In genomic region chr7:137345799-137346449, GRCh38 we compare ENCODE assay signal across 1 cellular context.
TF ChIP-seq lines count a peak whose summit lies in the region.

No MANE protein-coding gene starts in this region.

TF ChIP-seq in K562, 482 proteins besides CTCF, POLR2A, EP300 and RAD21 (continued from another document and continues in another):
- TF ChIP-seq ARID4B (CRISPR knock-in tag; IDR thresholded peaks at IDR 0.05), result no peak
- no peak for TF ChIP-seq FOXP1 (CRISPR knock-in tag; IDR thresholded peaks at IDR 0.05)
- no peak for TF ChIP-seq E2F6 (IDR thresholded peaks at IDR 0.05; ENCODE audit: borderline replicate concordance in 1 of 2, extremely low read depth in 1 of 2, insufficient read depth in 1 of 2, insufficient read length in 1 of 2, low read depth in 1 of 2, low read length in 1 of 2, poor library complexity in 1 of 2, severe bottlenecking in 1 of 2)
- no peak for TF ChIP-seq ETV1 (tag; conservative IDR thresholded peaks at IDR 0.05; ENCODE audit: low read depth)
- no peak for TF ChIP-seq SREBF2 (CRISPR knock-in tag; IDR thresholded peaks at IDR 0.05)
- no peak for TF ChIP-seq ZNF124 (CRISPR knock-in tag; IDR thresholded peaks at IDR 0.05)
- no peak for TF ChIP-seq RNF2 (IDR thresholded peaks at IDR 0.05)
- no peak for TF ChIP-seq MED1 (CRISPR knock-in tag; IDR thresholded peaks at IDR 0.05; ENCODE audit: borderline replicate concordance)
- no peak for TF ChIP-seq NFRKB (IDR thresholded peaks at IDR 0.05; ENCODE audit: low read depth)
- no peak for TF ChIP-seq ZNF140 (CRISPR knock-in tag; IDR thresholded peaks at IDR 0.05)
- TF ChIP-seq SMARCE1 (IDR thresholded peaks at IDR 0.05), result no peak
- no peak for TF ChIP-seq MCM2 (IDR thresholded peaks at IDR 0.05; ENCODE audit: low read depth)
- TF ChIP-seq ZNF239 (CRISPR knock-in tag; IDR thresholded peaks at IDR 0.05), result peak; percentile 94
- no peak for TF ChIP-seq TCF7L2 (IDR thresholded peaks at IDR 0.05; ENCODE audit: low read depth, low read length)
- TF ChIP-seq, protein P1, sequence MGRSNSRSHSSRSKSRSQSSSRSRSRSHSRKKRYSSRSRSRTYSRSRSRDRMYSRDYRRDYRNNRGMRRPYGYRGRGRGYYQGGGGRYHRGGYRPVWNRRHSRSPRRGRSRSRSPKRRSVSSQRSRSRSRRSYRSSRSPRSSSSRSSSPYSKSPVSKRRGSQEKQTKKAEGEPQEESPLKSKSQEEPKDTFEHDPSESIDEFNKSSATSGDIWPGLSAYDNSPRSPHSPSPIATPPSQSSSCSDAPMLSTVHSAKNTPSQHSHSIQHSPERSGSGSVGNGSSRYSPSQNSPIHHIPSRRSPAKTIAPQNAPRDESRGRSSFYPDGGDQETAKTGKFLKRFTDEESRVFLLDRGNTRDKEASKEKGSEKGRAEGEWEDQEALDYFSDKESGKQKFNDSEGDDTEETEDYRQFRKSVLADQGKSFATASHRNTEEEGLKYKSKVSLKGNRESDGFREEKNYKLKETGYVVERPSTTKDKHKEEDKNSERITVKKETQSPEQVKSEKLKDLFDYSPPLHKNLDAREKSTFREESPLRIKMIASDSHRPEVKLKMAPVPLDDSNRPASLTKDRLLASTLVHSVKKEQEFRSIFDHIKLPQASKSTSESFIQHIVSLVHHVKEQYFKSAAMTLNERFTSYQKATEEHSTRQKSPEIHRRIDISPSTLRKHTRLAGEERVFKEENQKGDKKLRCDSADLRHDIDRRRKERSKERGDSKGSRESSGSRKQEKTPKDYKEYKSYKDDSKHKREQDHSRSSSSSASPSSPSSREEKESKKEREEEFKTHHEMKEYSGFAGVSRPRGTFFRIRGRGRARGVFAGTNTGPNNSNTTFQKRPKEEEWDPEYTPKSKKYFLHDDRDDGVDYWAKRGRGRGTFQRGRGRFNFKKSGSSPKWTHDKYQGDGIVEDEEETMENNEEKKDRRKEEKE (IDR thresholded peaks at IDR 0.05; ENCODE audit: borderline replicate concordance in 1 of 2, control insufficient read depth in 1 of 2, low read depth in 2 of 2, low read length in 1 of 2), result no peak
- no peak for TF ChIP-seq ARHGAP35 (IDR thresholded peaks at IDR 0.05; ENCODE audit: partially characterized antibody)
- no peak for TF ChIP-seq NR2F6 (CRISPR knock-in tag; IDR thresholded peaks at IDR 0.05)
- TF ChIP-seq HDAC2 (IDR thresholded peaks at IDR 0.05), result no peak
- TF ChIP-seq ZNF217 (CRISPR knock-in tag; IDR thresholded peaks at IDR 0.05), result no peak
- TF ChIP-seq SMAD4 (CRISPR knock-in tag; conservative IDR thresholded peaks at IDR 0.05), result peak; percentile 29; the same call in 1 of the 2 replicates
- TF ChIP-seq NFATC3 (IDR thresholded peaks at IDR 0.05), result no peak
- TF ChIP-seq ZSCAN29 (IDR thresholded peaks at IDR 0.05), result no peak
- TF ChIP-seq HDGF (IDR thresholded peaks at IDR 0.05), result no peak
- TF ChIP-seq, protein P2, sequence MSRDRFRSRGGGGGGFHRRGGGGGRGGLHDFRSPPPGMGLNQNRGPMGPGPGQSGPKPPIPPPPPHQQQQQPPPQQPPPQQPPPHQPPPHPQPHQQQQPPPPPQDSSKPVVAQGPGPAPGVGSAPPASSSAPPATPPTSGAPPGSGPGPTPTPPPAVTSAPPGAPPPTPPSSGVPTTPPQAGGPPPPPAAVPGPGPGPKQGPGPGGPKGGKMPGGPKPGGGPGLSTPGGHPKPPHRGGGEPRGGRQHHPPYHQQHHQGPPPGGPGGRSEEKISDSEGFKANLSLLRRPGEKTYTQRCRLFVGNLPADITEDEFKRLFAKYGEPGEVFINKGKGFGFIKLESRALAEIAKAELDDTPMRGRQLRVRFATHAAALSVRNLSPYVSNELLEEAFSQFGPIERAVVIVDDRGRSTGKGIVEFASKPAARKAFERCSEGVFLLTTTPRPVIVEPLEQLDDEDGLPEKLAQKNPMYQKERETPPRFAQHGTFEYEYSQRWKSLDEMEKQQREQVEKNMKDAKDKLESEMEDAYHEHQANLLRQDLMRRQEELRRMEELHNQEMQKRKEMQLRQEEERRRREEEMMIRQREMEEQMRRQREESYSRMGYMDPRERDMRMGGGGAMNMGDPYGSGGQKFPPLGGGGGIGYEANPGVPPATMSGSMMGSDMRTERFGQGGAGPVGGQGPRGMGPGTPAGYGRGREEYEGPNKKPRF (IDR thresholded peaks at IDR 0.05; ENCODE audit: low read depth, low read length), result no peak
- TF ChIP-seq, protein P3, sequence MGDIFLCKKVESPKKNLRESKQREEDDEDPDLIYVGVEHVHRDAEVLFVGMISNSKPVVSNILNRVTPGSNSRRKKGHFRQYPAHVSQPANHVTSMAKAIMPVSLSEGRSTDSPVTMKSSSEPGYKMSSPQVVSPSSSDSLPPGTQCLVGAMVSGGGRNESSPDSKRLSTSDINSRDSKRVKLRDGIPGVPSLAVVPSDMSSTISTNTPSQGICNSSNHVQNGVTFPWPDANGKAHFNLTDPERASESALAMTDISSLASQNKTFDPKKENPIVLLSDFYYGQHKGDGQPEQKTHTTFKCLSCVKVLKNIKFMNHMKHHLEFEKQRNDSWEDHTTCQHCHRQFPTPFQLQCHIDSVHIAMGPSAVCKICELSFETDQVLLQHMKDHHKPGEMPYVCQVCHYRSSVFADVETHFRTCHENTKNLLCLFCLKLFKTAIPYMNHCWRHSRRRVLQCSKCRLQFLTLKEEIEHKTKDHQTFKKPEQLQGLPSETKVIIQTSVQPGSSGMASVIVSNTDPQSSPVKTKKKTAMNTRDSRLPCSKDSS (IDR thresholded peaks at IDR 0.05; ENCODE audit: low read depth, partially characterized antibody), result no peak
- TF ChIP-seq CXXC5 (CRISPR knock-in tag; IDR thresholded peaks at IDR 0.05), result no peak
- no peak for TF ChIP-seq YBX1 (IDR thresholded peaks at IDR 0.05)
- TF ChIP-seq ZNF76 (CRISPR knock-in tag; IDR thresholded peaks at IDR 0.05; ENCODE audit: borderline replicate concordance), result peak; percentile 92
- TF ChIP-seq ZNF764 (CRISPR knock-in tag; IDR thresholded peaks at IDR 0.05; ENCODE audit: low read depth), result no peak
- TF ChIP-seq, protein P4, sequence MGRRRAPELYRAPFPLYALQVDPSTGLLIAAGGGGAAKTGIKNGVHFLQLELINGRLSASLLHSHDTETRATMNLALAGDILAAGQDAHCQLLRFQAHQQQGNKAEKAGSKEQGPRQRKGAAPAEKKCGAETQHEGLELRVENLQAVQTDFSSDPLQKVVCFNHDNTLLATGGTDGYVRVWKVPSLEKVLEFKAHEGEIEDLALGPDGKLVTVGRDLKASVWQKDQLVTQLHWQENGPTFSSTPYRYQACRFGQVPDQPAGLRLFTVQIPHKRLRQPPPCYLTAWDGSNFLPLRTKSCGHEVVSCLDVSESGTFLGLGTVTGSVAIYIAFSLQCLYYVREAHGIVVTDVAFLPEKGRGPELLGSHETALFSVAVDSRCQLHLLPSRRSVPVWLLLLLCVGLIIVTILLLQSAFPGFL (CRISPR knock-in tag; IDR thresholded peaks at IDR 0.05), result no peak
- no peak for TF ChIP-seq ZNF316 (IDR thresholded peaks at IDR 0.05)
- no peak for TF ChIP-seq GATAD2B (IDR thresholded peaks at IDR 0.05; ENCODE audit: borderline replicate concordance)
- TF ChIP-seq ZNF224 (CRISPR knock-in tag; IDR thresholded peaks at IDR 0.05), result no peak
- TF ChIP-seq LARP7 (IDR thresholded peaks at IDR 0.05), result no peak
- peak; percentile 97 for TF ChIP-seq ZBTB17 (CRISPR knock-in tag; IDR thresholded peaks at IDR 0.05)
- TF ChIP-seq HINFP (tag; conservative IDR thresholded peaks at IDR 0.05; ENCODE audit: low read depth), result no peak
- TF ChIP-seq, protein P5, sequence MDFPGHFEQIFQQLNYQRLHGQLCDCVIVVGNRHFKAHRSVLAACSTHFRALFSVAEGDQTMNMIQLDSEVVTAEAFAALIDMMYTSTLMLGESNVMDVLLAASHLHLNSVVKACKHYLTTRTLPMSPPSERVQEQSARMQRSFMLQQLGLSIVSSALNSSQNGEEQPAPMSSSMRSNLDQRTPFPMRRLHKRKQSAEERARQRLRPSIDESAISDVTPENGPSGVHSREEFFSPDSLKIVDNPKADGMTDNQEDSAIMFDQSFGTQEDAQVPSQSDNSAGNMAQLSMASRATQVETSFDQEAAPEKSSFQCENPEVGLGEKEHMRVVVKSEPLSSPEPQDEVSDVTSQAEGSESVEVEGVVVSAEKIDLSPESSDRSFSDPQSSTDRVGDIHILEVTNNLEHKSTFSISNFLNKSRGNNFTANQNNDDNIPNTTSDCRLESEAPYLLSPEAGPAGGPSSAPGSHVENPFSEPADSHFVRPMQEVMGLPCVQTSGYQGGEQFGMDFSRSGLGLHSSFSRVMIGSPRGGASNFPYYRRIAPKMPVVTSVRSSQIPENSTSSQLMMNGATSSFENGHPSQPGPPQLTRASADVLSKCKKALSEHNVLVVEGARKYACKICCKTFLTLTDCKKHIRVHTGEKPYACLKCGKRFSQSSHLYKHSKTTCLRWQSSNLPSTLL (IDR thresholded peaks at IDR 0.05), result no peak
- TF ChIP-seq, protein P6, sequence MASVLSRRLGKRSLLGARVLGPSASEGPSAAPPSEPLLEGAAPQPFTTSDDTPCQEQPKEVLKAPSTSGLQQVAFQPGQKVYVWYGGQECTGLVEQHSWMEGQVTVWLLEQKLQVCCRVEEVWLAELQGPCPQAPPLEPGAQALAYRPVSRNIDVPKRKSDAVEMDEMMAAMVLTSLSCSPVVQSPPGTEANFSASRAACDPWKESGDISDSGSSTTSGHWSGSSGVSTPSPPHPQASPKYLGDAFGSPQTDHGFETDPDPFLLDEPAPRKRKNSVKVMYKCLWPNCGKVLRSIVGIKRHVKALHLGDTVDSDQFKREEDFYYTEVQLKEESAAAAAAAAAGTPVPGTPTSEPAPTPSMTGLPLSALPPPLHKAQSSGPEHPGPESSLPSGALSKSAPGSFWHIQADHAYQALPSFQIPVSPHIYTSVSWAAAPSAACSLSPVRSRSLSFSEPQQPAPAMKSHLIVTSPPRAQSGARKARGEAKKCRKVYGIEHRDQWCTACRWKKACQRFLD (CRISPR knock-in tag; IDR thresholded peaks at IDR 0.05), result peak; percentile 53
- TF ChIP-seq SRSF7 (optimal IDR thresholded peaks at IDR 0.05; ENCODE audit: low read depth, low read length), result no peak
- TF ChIP-seq ZNF324 (CRISPR knock-in tag; IDR thresholded peaks at IDR 0.05), result peak; percentile 61; the same call in 1 of the 2 replicates
- no peak for TF ChIP-seq MAX (CRISPR knock-in tag; IDR thresholded peaks at IDR 0.05)
- TF ChIP-seq ASH1L (IDR thresholded peaks at IDR 0.05; ENCODE audit: borderline replicate concordance, low read depth, partially characterized antibody), result no peak
- no peak for TF ChIP-seq MYC (IDR thresholded peaks at IDR 0.05; ENCODE audit: low read depth, low read length)
- TF ChIP-seq MYC (CRISPR knock-in tag; IDR thresholded peaks at IDR 0.05; ENCODE audit: borderline replicate concordance, low read depth), result no peak
- no peak for TF ChIP-seq NCOA1 (IDR thresholded peaks at IDR 0.05; ENCODE audit: low read depth)
- TF ChIP-seq, protein P7, sequence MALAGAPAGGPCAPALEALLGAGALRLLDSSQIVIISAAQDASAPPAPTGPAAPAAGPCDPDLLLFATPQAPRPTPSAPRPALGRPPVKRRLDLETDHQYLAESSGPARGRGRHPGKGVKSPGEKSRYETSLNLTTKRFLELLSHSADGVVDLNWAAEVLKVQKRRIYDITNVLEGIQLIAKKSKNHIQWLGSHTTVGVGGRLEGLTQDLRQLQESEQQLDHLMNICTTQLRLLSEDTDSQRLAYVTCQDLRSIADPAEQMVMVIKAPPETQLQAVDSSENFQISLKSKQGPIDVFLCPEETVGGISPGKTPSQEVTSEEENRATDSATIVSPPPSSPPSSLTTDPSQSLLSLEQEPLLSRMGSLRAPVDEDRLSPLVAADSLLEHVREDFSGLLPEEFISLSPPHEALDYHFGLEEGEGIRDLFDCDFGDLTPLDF (CRISPR knock-in tag; IDR thresholded peaks at IDR 0.05), result no peak
- peak; percentile 94 for TF ChIP-seq ZNF444 (CRISPR knock-in tag; IDR thresholded peaks at IDR 0.05)
- no peak for TF ChIP-seq FOXK1 (CRISPR knock-in tag; IDR thresholded peaks at IDR 0.05; ENCODE audit: borderline replicate concordance)
- TF ChIP-seq ZFP1 (CRISPR knock-in tag; IDR thresholded peaks at IDR 0.05), result peak; percentile 92
